Comparison of ENCODE assay signal across 1 cellular context in the genomic region with DNA sequence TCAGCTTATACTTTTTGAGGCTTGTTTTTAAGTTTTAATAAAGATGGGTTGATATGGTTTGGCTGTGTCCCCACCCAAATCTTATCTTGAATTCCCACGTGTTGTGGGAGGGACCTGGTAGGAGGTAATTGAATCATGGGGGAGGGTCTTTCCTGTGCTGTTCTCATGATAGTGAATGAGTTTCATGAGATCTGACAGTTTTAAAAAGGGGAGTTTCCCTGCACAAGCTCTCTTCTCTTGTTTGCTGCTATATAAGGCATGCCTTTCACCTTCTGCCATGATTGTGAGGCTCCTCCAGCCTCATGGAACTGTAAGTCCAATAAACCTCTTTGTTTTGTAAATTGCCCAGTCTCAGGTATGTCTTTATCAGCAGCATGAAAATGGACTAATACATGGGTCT.
TF ChIP-seq lines count a peak whose summit lies in the region.

No MANE protein-coding gene starts in this region.

TF ChIP-seq in GM12878, 131 proteins besides CTCF, POLR2A, EP300 and RAD21:
- TF ChIP-seq SRF (IDR thresholded peaks at IDR 0.05; ENCODE audit: low read depth in 2 of 2, low read length in 2 of 2), result peak in 1 of 2 experiments; percentile 69; a peak in 1 of 4 replicates
